ENCODE assay signal across 3 cellular contexts in genomic region chr5:52173133-52173532, GRCh38.
TF ChIP-seq lines count a peak whose summit lies in the region.

No MANE protein-coding gene starts in this region.

TF ChIP-seq in A549, 52 proteins besides CTCF, POLR2A, EP300 and RAD21:
- TF ChIP-seq KDM1A (IDR thresholded peaks at IDR 0.05; ENCODE audit: low read depth) = no peak
- no peak for TF ChIP-seq RFX5 (IDR thresholded peaks at IDR 0.05)
- TF ChIP-seq MAFK (IDR thresholded peaks at IDR 0.05; ENCODE audit: partially characterized antibody) = peak; percentile 82

TF ChIP-seq in IMR-90, 13 proteins besides CTCF, POLR2A, EP300 and RAD21:
- TF ChIP-seq CHD1 (IDR thresholded peaks at IDR 0.05; ENCODE audit: low read depth, low read length) = no peak
- peak; percentile 95 for TF ChIP-seq MAFK (IDR thresholded peaks at IDR 0.05; ENCODE audit: low read depth, low read length)
- TF ChIP-seq CEBPB (IDR thresholded peaks at IDR 0.05; ENCODE audit: low read depth, low read length) = no peak

TF ChIP-seq in H1, 55 proteins besides CTCF, POLR2A, EP300 and RAD21:
- TF ChIP-seq NANOG (IDR thresholded peaks at IDR 0.05; ENCODE audit: insufficient read depth, low read depth, low read length, poor library complexity, severe bottlenecking) = no peak
- TF ChIP-seq MAFK (IDR thresholded peaks at IDR 0.05; ENCODE audit: low read depth, low read length) = peak; percentile 64
